ENCODE assay signal across 11 cellular contexts in the genomic region with DNA sequence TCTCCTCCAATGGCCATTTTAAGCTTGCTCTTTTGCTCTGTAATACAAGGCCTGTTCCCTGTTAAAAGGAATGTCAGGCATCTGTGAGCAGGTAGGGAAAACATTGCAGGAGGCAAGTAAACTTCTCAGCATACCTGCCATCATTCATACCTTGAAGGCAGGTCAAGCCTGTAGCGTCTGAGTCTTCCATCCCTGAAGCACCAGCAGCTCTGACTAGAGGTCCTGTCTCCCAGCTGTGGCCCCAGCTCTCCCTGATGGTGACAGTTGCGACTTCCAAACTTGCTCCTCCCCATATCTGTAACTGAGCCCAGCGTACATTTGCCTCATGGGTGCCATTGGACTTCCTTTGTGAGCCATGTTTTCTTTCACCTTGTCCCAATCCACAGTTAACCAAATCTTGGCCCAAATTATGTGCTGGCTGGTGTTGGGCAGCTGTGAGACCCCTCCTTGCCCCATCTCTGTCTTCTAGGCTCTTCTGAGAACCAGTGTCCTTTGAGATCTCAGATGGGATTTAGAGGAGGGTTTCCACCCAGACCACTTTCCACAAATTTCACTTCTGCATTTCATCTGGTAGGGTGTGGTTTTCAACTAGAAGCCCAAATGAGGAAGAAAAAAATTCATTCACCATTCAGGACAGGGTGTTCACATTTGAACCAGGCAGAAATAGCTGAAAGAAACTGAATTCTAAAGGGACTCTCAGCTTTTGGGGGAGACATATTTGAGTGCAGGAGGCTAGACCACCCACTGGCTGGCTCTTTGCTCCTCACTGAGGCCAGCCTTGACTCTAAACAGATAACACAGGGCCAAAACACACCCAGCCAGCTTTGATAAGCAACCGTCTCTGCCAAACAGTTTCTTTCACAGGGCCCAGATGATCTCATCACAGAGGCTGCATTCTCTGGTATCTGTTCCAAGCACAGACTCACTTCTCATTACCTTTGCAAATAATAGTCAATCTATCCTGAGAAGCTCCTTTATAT. TPM values are rescaled to one million over a fixed set of nuclear protein-coding genes. Genes with fewer than 3 reads are reported as not detected.
DNase-seq lines count a peak whose midpoint lies in the region; ATAC-seq, FAIRE-seq and TF ChIP-seq lines count a peak whose summit lies in the region.
"Had no signal": no experiment of that assay in that cellular context is flagged by ENCODE, and none has a peak within 500 bp of the region (broad histone marks: within the 10 kb centered on the region; RNA-seq: fewer than 3 reads in every experiment).

No MANE protein-coding gene starts in this region.

- no peak overlapping the region for H3K4me3 Mint-ChIP-seq in natural killer cell

- TF ChIP-seq CTCF in K562 (IDR thresholded peaks at IDR 0.05 in 2 of 3, conservative IDR thresholded peaks at IDR 0.05 in 1 of 3; ENCODE audit: insufficient read depth in 2 of 3, low read depth in 1 of 3, low read length in 3 of 3) = no peak
- TF ChIP-seq CTCF in natural killer cell (IDR thresholded peaks at IDR 0.05) = no peak

- H3K36me3 ChIP-seq in Karpas-422 (ENCODE audit: insufficient read depth, low read length) (no peaks in the 10 kb centered on the region), K562 (ENCODE audit: control insufficient read depth, insufficient read depth, low read length) (no peaks in the 10 kb centered on the region)
- H3K36me3 ChIP-seq: neutrophil had no signal

- POLR2A ChIA-PET in K562 (lab: Yijun Ruan, JAX) = interaction anchor here (0.7 to 3.7 kb wide), 7 partner anchors 9 to 67 kb away, joined by 3 to 14 read pairs (median 3); partner anchors contain the start of gene MSH2

- H3K36me3 Mint-ChIP-seq in natural killer cell = no peaks in the 10 kb centered on the region

- H3K4me2 ChIP-seq in Karpas-422 (ENCODE audit: low read depth, low read length, poor library complexity, severe bottlenecking) (peak overlapping the region; percentile 15), K562 (ENCODE audit: insufficient read depth, low read length) (peak overlapping the region; percentile 69)

- TSS peak; percentile 91 for BruUV-seq in K562 (replicated peaks; lab: Mats Ljungman, UMichigan)

- no peak for TF ChIP-seq POLR2A in K562 (conservative IDR thresholded peaks at IDR 0.05)

- H4K20me1 ChIP-seq in Karpas-422 (ENCODE audit: insufficient read depth, low read depth, low read length) = no peaks in the 10 kb centered on the region
- H4K20me1 ChIP-seq in K562 (replicated peaks; ENCODE audit: control insufficient read depth, insufficient read depth, low read length) = no peaks in the 10 kb centered on the region

- H2AFZ ChIP-seq in Karpas-422 (ENCODE audit: low read length) = 0 out of 2 replicates have a peak overlapping the region, but pooled peaks have one; percentile 16
- H2AFZ ChIP-seq in K562 (ENCODE audit: low read depth, low read length) = peak overlapping the region; percentile 88

- no peak for DNase-seq in GM19239 (ENCODE audit: insufficient read length, low spot score)
- peak; percentile 69 for DNase-seq in Karpas-422
- peak; percentile 80 to 90 (median 84) for DNase-seq in K562 (ENCODE audit: extremely low read depth in 1 of 4, low spot score in 3 of 4)
- DNase-seq in pons (ENCODE audit: low spot score) = peak; percentile 47
- no peak for DNase-seq in effector CD8-positive, alpha-beta T cell (lab: John Stamatoyannopoulos, UW)
- no peak for DNase-seq in natural killer cell
- no peak for DNase-seq in NCI-H524 treated with DMSO at 0.1 percent for 48 hours (lab: John Stamatoyannopoulos, UW)
- DNase-seq: activated effector memory CD4-positive, alpha-beta T cell treated with Interleukin-2 at 50 U/mL for 16 hours had no signal

- peak; percentile 80 for ATAC-seq in K562
- no peak for ATAC-seq in esophagus mucosa
- no peak for ATAC-seq in natural killer cell

- no peak overlapping the region for H3K27ac Mint-ChIP-seq in natural killer cell

- H3K79me2 ChIP-seq in Karpas-422 (ENCODE audit: low read length) (no peaks in the 10 kb centered on the region), K562 (ENCODE audit: control insufficient read depth, insufficient read depth, low read length) (no peaks in the 10 kb centered on the region)

- H3K4me3 ChIP-seq in Karpas-422 (ENCODE audit: low read length) (no peak overlapping the region), K562 (no peak overlapping the region)

- peak; percentile 94 for TF ChIP-seq EP300 in K562 (IDR thresholded peaks at IDR 0.05; ENCODE audit: low read length)

- WGBS in K562 (ENCODE audit: insufficient coverage, low coverage, missing lambda C conversion rate) = 0% methylated on average over 4 of the region's 4 CpGs

- H3K27ac ChIP-seq in Karpas-422 (ENCODE audit: low read length) = no peak overlapping the region
- peak overlapping the region; percentile 74 for H3K27ac ChIP-seq in K562 (ENCODE audit: extremely low read depth, low read depth, low read length)
- H3K27ac ChIP-seq: neutrophil, RWPE1 had no signal

- no peaks in the 10 kb centered on the region for H3K9me3 Mint-ChIP-seq in natural killer cell

- peak; percentile 63 for FAIRE-seq in GM19239 (lab: Jason Lieb, UNC)
- FAIRE-seq in K562 (lab: Jason Lieb, UNC) = peak; percentile 91

- peaks cover 6 to 8% of the 10 kb centered on the region in 2 donors for H3K27me3 Mint-ChIP-seq in natural killer cell (ENCODE audit: low read depth in 2 of 2)

- H3K9me3 ChIP-seq in Karpas-422 (ENCODE audit: low read length) (no peaks in the 10 kb centered on the region), K562 (replicated peaks; ENCODE audit: control insufficient read depth, insufficient read depth, low read depth, low read length) (no peaks in the 10 kb centered on the region)
- H3K9me3 ChIP-seq: neutrophil had no signal

- H3K9me2 ChIP-seq in Karpas-422 (replicated peaks; ENCODE audit: insufficient read depth, low read length) = no peaks in the 10 kb centered on the region

- no peaks in the 10 kb centered on the region for H3K9me1 ChIP-seq in K562 (ENCODE audit: control insufficient read depth, insufficient read depth, low read length)

- TF ChIP-seq RAD21 in K562 (CRISPR knock-in tag; conservative IDR thresholded peaks at IDR 0.05 in 1 of 2, IDR thresholded peaks at IDR 0.05 in 1 of 2) = peak in 1 of 2 experiments; percentile 20; a peak in 1 of 4 replicates

- peaks cover 27% of the 10 kb centered on the region for H3K4me1 ChIP-seq in Karpas-422 (ENCODE audit: low read length)
- H3K4me1 ChIP-seq in K562 (replicated peaks in 1 of 2; ENCODE audit: control insufficient read depth in 2 of 2, insufficient read depth in 2 of 2, low read length in 2 of 2) = peaks cover 22 to 34% of the 10 kb centered on the region in 2 experiments

- H3K27me3 ChIP-seq in Karpas-422 (ENCODE audit: low read length) = no peaks in the 10 kb centered on the region
- no peaks in the 10 kb centered on the region for H3K27me3 ChIP-seq in K562 (ENCODE audit: control insufficient read depth in 2 of 2, insufficient read depth in 2 of 2, low read length in 2 of 2)

- in situ Hi-C loops in K562 (cut with MboI) = loop anchor here (5.0 kb wide), 2 partner anchors 51 to 431 kb away; no protein-coding TSS in a partner anchor

- intact Hi-C loops in K562 (cut with micrococcal nuclease) = loop anchor here (10.0 kb wide), 1 partner anchor 768 kb away; no protein-coding TSS in a partner anchor
- intact Hi-C loops in natural killer cell (cut with micrococcal nuclease) = no loop called here

- H3K9ac ChIP-seq in Karpas-422 (ENCODE audit: low read length) = 0 out of 2 replicates have a peak overlapping the region, but pooled peaks have one; percentile 6
- peak overlapping the region; percentile 24 to 60; a peak in 3 of 4 replicates for H3K9ac ChIP-seq in K562 (ENCODE audit: insufficient read depth in 1 of 2, low read depth in 2 of 2, low read length in 2 of 2)

- H3K4me1 Mint-ChIP-seq in natural killer cell = no peaks in the 10 kb centered on the region

- CTCF ChIA-PET in K562 (lab: Yijun Ruan, JAX; ENCODE audit: low intra/inter-chr PET ratio) = interaction anchor here (0.6 to 3.8 kb wide), 3 partner anchors 11 to 52 kb away, joined by 3 to 44 read pairs (median 7); no protein-coding TSS in a partner anchor

TF ChIP-seq in K562, 482 proteins besides CTCF, POLR2A, EP300 and RAD21 (continues in another document):
- TF ChIP-seq PHF21A (IDR thresholded peaks at IDR 0.05; ENCODE audit: borderline replicate concordance, low read depth) (no peak), ELF1 (tag; IDR thresholded peaks at IDR 0.05) (no peak), E2F5 (CRISPR knock-in tag; IDR thresholded peaks at IDR 0.05) (no peak), KLF10 (CRISPR knock-in tag; IDR thresholded peaks at IDR 0.05) (no peak), KDM2B (CRISPR knock-in tag; IDR thresholded peaks at IDR 0.05) (no peak), ASH1L (IDR thresholded peaks at IDR 0.05; ENCODE audit: borderline replicate concordance, low read depth, partially characterized antibody) (no peak), GTF2E2 (tag; IDR thresholded peaks at IDR 0.05) (no peak)

RNA-seq across cellular contexts. Expression of gene EPCAM, which starts 32.6 kb away (rescaled TPM):
- total RNA-seq in Karpas-422 (2014; rRNA removed; shearing (Covaris generic); ENCODE audit: low replicate concordance) = not detected in 2 replicates
- 38.7 and 73.4 TPM in 2 replicates for total RNA-seq in K562 (2011; cell fraction: chromatin; rRNA removed; ENCODE audit: low replicate concordance)
- total RNA-seq in K562 (2011; cell fraction: nucleolus; rRNA removed) = 48.5 and 54.7 TPM in 2 replicates
- 52.1 and 64.7 TPM in 2 replicates for total RNA-seq in K562 (2011; cell fraction: nucleoplasm; rRNA removed)
- total RNA-seq in K562 (2014; rRNA removed) = 50.1 and 51.8 TPM in 2 replicates
- total RNA-seq in K562 (2014; rRNA removed; fragmentation: Illumina TruSeq; extraction: Trizol) = 85.5 and 89.2 TPM in 2 replicates
- 83.2 and 86.1 TPM in 2 replicates for total RNA-seq in K562 (2015; rRNA removed; fragmentation: Illumina TruSeq; extraction: Trizol)
- 62.9 and 63.1 TPM in 2 replicates for total RNA-seq in K562 (2021)
- polyA plus RNA-seq in K562 (2011; rRNA removed) = 54.2 and 68.9 TPM in 2 replicates
- 21.7 and 27.4 TPM in 2 replicates for polyA plus RNA-seq in K562 (2011; cell fraction: cytosol; rRNA removed)
- polyA plus RNA-seq in K562 (2011; cell fraction: nucleus; rRNA removed) = 14.9 and 21.0 TPM in 2 replicates
- polyA plus RNA-seq in K562 (2012) = 50.2 and 52.8 TPM in 2 replicates
- polyA plus RNA-seq in K562 (2014; fragmentation: Illumina TruSeq; extraction: Trizol) = 68.8 and 95.5 TPM in 2 replicates
- polyA plus RNA-seq in K562 (2014; fragmentation: Nextera tagmentation; extraction: Ambion mirVana) = 10 to 100 TPM; 59.0 to 63.1 TPM
- polyA plus RNA-seq in K562 (2014; rRNA removed) = 76.3 and 77.2 TPM in 2 replicates
- 84.1 and 94.2 TPM in 2 replicates for polyA minus RNA-seq in K562 (2011; rRNA and poly(A)+ RNA removed)
- polyA minus RNA-seq in K562 (2011; cell fraction: cytosol; rRNA and poly(A)+ RNA removed) = 24.9 and 37.7 TPM in 2 replicates
- polyA minus RNA-seq in K562 (2011; cell fraction: nucleus; rRNA and poly(A)+ RNA removed) = 11.8 and 22.1 TPM in 2 replicates
- total RNA-seq in esophagus mucosa = 11.3 TPM
- not detected for total RNA-seq in natural killer cell

Comparison
In these comparisons a context has a peak if more than half of its experiments do, and no peak if none do; other contexts are left out.
1. DNase-seq: peak in Karpas-422 (single experiment), K562 (4 of 4) and pons (single experiment); none in GM19239 (single experiment), effector CD8-positive, alpha-beta T cell (single experiment), natural killer cell (single experiment) and NCI-H524 treated with DMSO at 0.1 percent for 48 hours (single experiment).
2. RNA of gene EPCAM, which starts 32.6 kb away (total RNA-seq): 38.7 to 89.2 TPM in K562 and 11.3 TPM in esophagus mucosa (single experiment); not detected in Karpas-422 and not detected in natural killer cell; every median in the first group is over 10 times any median in the second.